8 cellular contexts compared by ENCODE assay signal in the genomic region with DNA sequence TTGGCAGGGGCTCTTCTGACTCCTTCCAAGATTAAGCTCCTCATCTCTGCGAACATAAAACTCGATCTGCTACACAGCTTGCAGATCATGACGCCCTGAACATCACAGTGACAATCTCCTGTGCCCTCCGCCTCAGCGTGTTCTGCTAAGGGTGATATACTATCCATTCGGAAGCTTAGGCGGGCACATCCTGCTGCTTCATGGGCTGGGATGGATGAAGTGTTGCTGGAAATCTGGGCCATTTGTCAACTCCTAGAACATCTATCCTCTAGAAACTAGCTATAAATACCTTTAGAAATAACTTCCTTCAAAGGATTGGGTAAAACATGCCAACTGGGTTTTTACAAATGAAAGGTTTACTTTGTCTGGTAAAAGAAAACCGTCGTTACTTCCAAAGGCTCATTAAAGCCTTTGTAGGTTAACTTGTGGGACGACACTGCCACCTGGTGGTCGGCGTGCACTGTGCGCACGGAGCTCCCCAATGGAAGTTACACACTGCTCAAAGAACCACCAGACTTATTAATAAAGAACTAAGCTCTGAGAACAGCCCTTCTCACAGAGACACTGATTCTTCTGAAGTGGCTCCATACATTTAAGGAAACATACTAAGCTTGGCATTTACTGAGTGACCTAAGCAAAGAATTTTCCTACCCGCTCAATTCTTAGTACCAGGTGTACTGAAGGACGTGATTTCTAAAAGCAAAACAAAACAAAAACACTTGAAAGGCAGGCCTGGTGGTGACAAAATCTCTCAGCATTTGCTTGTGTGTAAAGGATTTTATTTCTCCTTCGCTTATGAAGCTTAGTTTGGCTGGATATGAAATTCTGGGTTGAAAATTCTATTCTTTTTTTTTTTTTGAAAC. TPM values are rescaled to one million over a fixed set of nuclear protein-coding genes. Genes with fewer than 3 reads are reported as not detected.
DNase-seq lines count a peak whose midpoint lies in the region; ATAC-seq and TF ChIP-seq lines count a peak whose summit lies in the region.

No MANE protein-coding gene starts in this region.

- peak; percentile 97 for TF ChIP-seq CTCF in liver (IDR thresholded peaks at IDR 0.05; ENCODE audit: low read depth, low read length, missing input control)

- H3K27me3 ChIP-seq in liver (ENCODE audit: control insufficient read depth in 4 of 4, insufficient read depth in 4 of 4, low read length in 3 of 4) = no peaks in the 10 kb centered on the region

- H3K36me3 ChIP-seq in liver (ENCODE audit: control insufficient read depth in 4 of 4, insufficient read depth in 3 of 4, low read depth in 1 of 4, low read length in 3 of 4) = peaks cover 0 to 12% (median 4%) of the 10 kb centered on the region in 4 donors

- H3K9me3 ChIP-seq in liver (ENCODE audit: control insufficient read depth in 4 of 4, low read length in 3 of 4) = no peaks in the 10 kb centered on the region

- no peak overlapping the region for H3K4me3 ChIP-seq in liver (ENCODE audit: low read depth in 1 of 3, low read length in 3 of 3)

- no peak overlapping the region for H3K27ac ChIP-seq in liver (ENCODE audit: low read depth in 1 of 2, low read length in 2 of 2)

- H3K4me1 ChIP-seq in liver (ENCODE audit: control insufficient read depth in 4 of 4, insufficient read depth in 4 of 4, low read length in 3 of 4) = peaks cover 2 to 20% (median 19%) of the 10 kb centered on the region in 4 donors

- peak; percentile 97 for TF ChIP-seq RAD21 in liver (IDR thresholded peaks at IDR 0.05)

- H3K9ac ChIP-seq in liver (ENCODE audit: low read depth in 1 of 2, low read length in 2 of 2) = no peak overlapping the region

- no peak for ATAC-seq in HG02938 (IDR thresholded peaks at IDR 0.05; ENCODE audit: unreplicated experiment)

- 42% methylated on average over 17 of the region's 17 CpGs for WGBS in liver

- DNase-seq in CMK (ENCODE audit: low read depth) (peak; percentile 67), HCEC 1CT (peak; percentile 55), NCI-H460 (ENCODE audit: extremely low read depth, low read depth) (peak; percentile 59), dedifferentiated amniotic fluid mesenchymal stem cell (ENCODE audit: extremely low spot score) (peak; percentile 76)
- peak; percentile 84 for DNase-seq in activated CD4-positive, alpha-beta T cell treated with anti-CD3 and anti-CD28 coated beads, Interleukin-2, amount 50 U/mL, for 24 hours (ENCODE audit: low read depth in 1 of 2, low spot score in 1 of 2)
- DNase-seq in stimulated activated CD4-positive, alpha-beta T cell treated with anti-CD3 and anti-CD28 coated beads, Interleukin-4, amount 100 ng/mL, for 1 hour = peak; percentile 92

TF ChIP-seq in liver, 16 proteins besides CTCF, POLR2A, EP300 and RAD21:
- no peak for TF ChIP-seq JUND (IDR thresholded peaks at IDR 0.05)
- peak; percentile 16 for TF ChIP-seq YY1 (IDR thresholded peaks at IDR 0.05)

RNA-seq across cellular contexts. Expression of a gene that starts 21.5 kb away (rescaled TPM):
- not detected in 2 replicates for total RNA-seq in NCI-H460 (2014; rRNA removed; shearing (Covaris generic))
- polyA plus RNA-seq in NCI-H460 (2014; cell fraction: nucleus; rRNA removed) = not detected in 2 replicates
- total RNA-seq in liver = 1 to 10 TPM; 1.5 to 2.8 TPM
- polyA plus RNA-seq in liver = 1 to 10 TPM in 1 of 2 donors, under 1 TPM in 1; 0.82 to 1.0 TPM
